In the genomic region with DNA sequence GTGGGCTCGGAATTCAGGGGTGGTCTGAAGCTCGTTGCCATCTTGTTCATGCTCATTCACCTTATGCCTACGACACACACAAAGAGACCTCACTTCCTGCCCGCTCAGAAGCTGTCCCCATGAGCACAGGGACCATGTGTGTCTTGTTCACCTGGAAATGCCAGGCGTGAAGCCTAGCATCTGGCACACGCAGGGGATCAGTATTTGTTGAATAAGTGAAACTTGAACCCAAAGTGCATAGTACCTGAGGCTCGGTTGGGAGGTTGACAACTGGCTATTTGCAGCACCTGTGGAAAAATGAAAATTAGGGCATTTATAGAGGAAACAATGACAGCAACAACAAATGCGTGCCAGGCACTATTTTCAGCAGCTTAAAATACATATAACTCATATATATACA, we compare ENCODE assay signal across 42 cellular contexts. TPM values are rescaled to one million over a fixed set of nuclear protein-coding genes. Genes with fewer than 3 reads are reported as not detected.
"Had no signal": no experiment of that assay in that cellular context is flagged by ENCODE, and none has a peak within 500 bp of the region (broad histone marks: within the 10 kb centered on the region; RNA-seq: fewer than 3 reads in every experiment).

No MANE protein-coding gene starts in this region.

- H3K4me3 Mint-ChIP-seq: activated naive CD4-positive, alpha-beta T cell treated with anti-CD3 and anti-CD28 coated beads for 36 hours; activated naive CD4-positive, alpha-beta T cell treated with anti-CD3 and anti-CD28 coated beads, Interleukin-2, amount 10 ng/mL, durations not matched to agents 7 days and 5 days; activated naive CD4-positive, alpha-beta T cell treated with anti-CD3 and anti-CD28 coated beads, Interleukin-2, amount 50 U/mL, for 24 hours; activated naive CD8-positive, alpha-beta T cell; activated naive CD8-positive, alpha-beta T cell treated with anti-CD3 and anti-CD28 coated beads for 36 hours; activated naive CD8-positive, alpha-beta T cell treated with anti-CD3 and anti-CD28 coated beads, Interleukin-2, amount 10 ng/mL, durations not matched to agents 7 days and 5 days; activated naive CD8-positive, alpha-beta T cell treated with anti-CD3 and anti-CD28 coated beads, Interleukin-2, amount 50 U/mL, for 24 hours; activated T-cell treated with anti-CD3 and anti-CD28 coated beads, Interleukin-2, amount 50 U/mL, for 24 hours; activated T-cell treated with anti-CD3 and anti-CD28 coated beads, Interleukin-2, amount 50 U/mL, for 72 hours; activated T-helper 1 cell treated with anti-CD3 and anti-CD28 coated beads, Interleukin-12 subunit alpha, Interleukin-12 subunit beta, Interleukin-2, Interleukin-4 antibody, amounts not matched to agents 30 ng/mL and 10 ng/mL and 1 ng/mL, durations not matched to agents 14 hours and 24 hours and 36 hours; activated T-helper 17 cell treated with anti-CD3 and anti-CD28 coated beads, Interleukin-2, amount 50 U/mL, for 72 hours; central memory CD8-positive, alpha-beta T cell had no signal

- H3K27me3 Mint-ChIP-seq: activated naive CD4-positive, alpha-beta T cell treated with anti-CD3 and anti-CD28 coated beads, Interleukin-2, amount 10 ng/mL, durations not matched to agents 7 days and 5 days; activated naive CD4-positive, alpha-beta T cell treated with anti-CD3 and anti-CD28 coated beads, Interleukin-2, amount 50 U/mL, for 24 hours; activated naive CD8-positive, alpha-beta T cell; activated naive CD8-positive, alpha-beta T cell treated with anti-CD3 and anti-CD28 coated beads for 36 hours; activated naive CD8-positive, alpha-beta T cell treated with anti-CD3 and anti-CD28 coated beads, Interleukin-2, amount 10 ng/mL, durations not matched to agents 7 days and 5 days; activated naive CD8-positive, alpha-beta T cell treated with anti-CD3 and anti-CD28 coated beads, Interleukin-2, amount 50 U/mL, for 24 hours; activated T-cell treated with anti-CD3 and anti-CD28 coated beads, Interleukin-2, amount 50 U/mL, for 24 hours; activated T-helper 17 cell treated with anti-CD3 and anti-CD28 coated beads, Interleukin-2, amount 50 U/mL, for 72 hours; brain; central memory CD8-positive, alpha-beta T cell had no signal

- H3K9me3 Mint-ChIP-seq: activated naive CD4-positive, alpha-beta T cell treated with anti-CD3 and anti-CD28 coated beads for 36 hours; activated naive CD4-positive, alpha-beta T cell treated with anti-CD3 and anti-CD28 coated beads, Interleukin-2, amount 10 ng/mL, durations not matched to agents 7 days and 5 days; activated naive CD4-positive, alpha-beta T cell treated with anti-CD3 and anti-CD28 coated beads, Interleukin-2, amount 50 U/mL, for 24 hours; activated naive CD4-positive, alpha-beta T cell treated with anti-CD3 and anti-CD28 coated beads, Interleukin-2, amount 50 U/mL, for 72 hours; activated naive CD8-positive, alpha-beta T cell treated with anti-CD3 and anti-CD28 coated beads for 36 hours; activated naive CD8-positive, alpha-beta T cell treated with anti-CD3 and anti-CD28 coated beads, Interleukin-2, amount 10 ng/mL, durations not matched to agents 7 days and 5 days; activated naive CD8-positive, alpha-beta T cell treated with anti-CD3 and anti-CD28 coated beads, Interleukin-2, amount 50 U/mL, for 24 hours; activated T-cell treated with anti-CD3 and anti-CD28 coated beads, Interleukin-2, amount 50 U/mL, for 24 hours; activated T-cell treated with anti-CD3 and anti-CD28 coated beads, Interleukin-2, amount 50 U/mL, for 4 hours; activated T-cell treated with anti-CD3 and anti-CD28 coated beads, Interleukin-2, amount 50 U/mL, for 72 hours; activated T-helper 1 cell treated with anti-CD3 and anti-CD28 coated beads, Interleukin-12 subunit alpha, Interleukin-12 subunit beta, Interleukin-2, Interleukin-4 antibody, amounts not matched to agents 30 ng/mL and 10 ng/mL and 1 ng/mL, durations not matched to agents 14 hours and 24 hours and 36 hours; activated T-helper 17 cell treated with anti-CD3 and anti-CD28 coated beads, Interleukin-2, amount 50 U/mL, for 72 hours; activated T-helper 2 cell treated with anti-CD3 and anti-CD28 coated beads, Interferon-gamma antibody, Interleukin-2, Interleukin-4, amounts not matched to agents 10 μg/mL and 5 μg/mL and 100 μg/mL, durations not matched to agents 14 hours and 24 hours and 36 hours; brain; central memory CD8-positive, alpha-beta T cell had no signal

- ATAC-seq: activated naive CD4-positive, alpha-beta T cell treated with anti-CD3 and anti-CD28 coated beads, Interleukin-2, amount 50 U/mL, for 72 hours; activated naive CD8-positive, alpha-beta T cell treated with anti-CD3 and anti-CD28 coated beads, Interleukin-2, amount 50 U/mL, for 24 hours; activated T-cell treated with anti-CD3 and anti-CD28 coated beads, Interleukin-2, amount 50 U/mL, for 4 hours; activated T-cell treated with anti-CD3 and anti-CD28 coated beads, Interleukin-2, amount 50 U/mL, for 72 hours; activated T-helper 17 cell treated with anti-CD3 and anti-CD28 coated beads, Interleukin-2, amount 50 U/mL, for 72 hours; body of pancreas had no signal

- H3K27ac Mint-ChIP-seq: activated naive CD4-positive, alpha-beta T cell treated with anti-CD3 and anti-CD28 coated beads for 36 hours; activated naive CD4-positive, alpha-beta T cell treated with anti-CD3 and anti-CD28 coated beads, Interleukin-2, amount 10 ng/mL, durations not matched to agents 7 days and 5 days; activated naive CD4-positive, alpha-beta T cell treated with anti-CD3 and anti-CD28 coated beads, Interleukin-2, amount 50 U/mL, for 24 hours; activated naive CD4-positive, alpha-beta T cell treated with anti-CD3 and anti-CD28 coated beads, Interleukin-2, amount 50 U/mL, for 72 hours; activated naive CD8-positive, alpha-beta T cell; activated naive CD8-positive, alpha-beta T cell treated with anti-CD3 and anti-CD28 coated beads for 36 hours; activated naive CD8-positive, alpha-beta T cell treated with anti-CD3 and anti-CD28 coated beads, Interleukin-2, amount 10 ng/mL, durations not matched to agents 7 days and 5 days; activated naive CD8-positive, alpha-beta T cell treated with anti-CD3 and anti-CD28 coated beads, Interleukin-2, amount 50 U/mL, for 24 hours; activated T-cell treated with anti-CD3 and anti-CD28 coated beads, Interleukin-2, amount 50 U/mL, for 24 hours; activated T-cell treated with anti-CD3 and anti-CD28 coated beads, Interleukin-2, amount 50 U/mL, for 72 hours; activated T-helper 1 cell treated with anti-CD3 and anti-CD28 coated beads, Interleukin-12 subunit alpha, Interleukin-12 subunit beta, Interleukin-2, Interleukin-4 antibody, amounts not matched to agents 30 ng/mL and 10 ng/mL and 1 ng/mL, durations not matched to agents 14 hours and 24 hours and 36 hours; activated T-helper 2 cell treated with anti-CD3 and anti-CD28 coated beads, Interferon-gamma antibody, Interleukin-2, Interleukin-4, amounts not matched to agents 10 μg/mL and 5 μg/mL and 100 μg/mL, durations not matched to agents 14 hours and 24 hours and 36 hours; brain had no signal

- DNase-seq: activated effector memory CD4-positive, alpha-beta T cell treated with anti-CD3 and anti-CD28 coated beads, Interleukin-2, amount 50 U/mL, for 16 hours; activated effector memory CD4-positive, alpha-beta T cell treated with Interleukin-2 at 50 U/mL for 16 hours; activated gamma-delta T cell; activated gamma-delta T cell treated with Interleukin-2 at 50 U/mL for 16 hours; activated naive CD4-positive, alpha-beta T cell; activated naive CD4-positive, alpha-beta T cell treated with anti-CD3 and anti-CD28 coated beads for 36 hours; activated naive CD4-positive, alpha-beta T cell treated with anti-CD3 and anti-CD28 coated beads, Interleukin-2, amount 10 ng/mL, durations not matched to agents 7 days and 5 days; activated naive CD4-positive, alpha-beta T cell treated with anti-CD3 and anti-CD28 coated beads, Interleukin-2, amount 50 U/mL, for 16 hours; activated naive CD4-positive, alpha-beta T cell treated with Interleukin-2 at 50 U/mL for 16 hours; activated naive CD8-positive, alpha-beta T cell treated with anti-CD3 and anti-CD28 coated beads for 36 hours; activated naive CD8-positive, alpha-beta T cell treated with anti-CD3 and anti-CD28 coated beads, Interleukin-2, amount 10 ng/mL, durations not matched to agents 7 days and 5 days; activated naive CD8-positive, alpha-beta T cell treated with anti-CD3 and anti-CD28 coated beads, Interleukin-2, amount 50 U/mL, for 24 hours; activated T-cell treated with anti-CD3 and anti-CD28 coated beads, Interleukin-2, amount 50 U/mL, for 1 hour; activated T-cell treated with anti-CD3 and anti-CD28 coated beads, Interleukin-2, amount 50 U/mL, for 24 hours; activated T-cell treated with anti-CD3 and anti-CD28 coated beads, Interleukin-2, amount 50 U/mL, for 4 hours; activated T-cell treated with anti-CD3 and anti-CD28 coated beads, Interleukin-2, amount 50 U/mL, for 48 hours; activated T-cell treated with anti-CD3 and anti-CD28 coated beads, Interleukin-2, amount 50 U/mL, for 72 hours; adrenal gland; amniotic stem cell; amygdala; anterior cingulate cortex; aorta; body of pancreas; brain microvascular endothelial cell; caudate nucleus; central memory CD4-positive, alpha-beta T cell; cerebellar nuclear complex had no signal

RNA-seq across cellular contexts. Expression of a gene that starts 28.2 kb away (rescaled TPM):
- total RNA-seq: ascending aorta, cardiac muscle cell, chondrocyte had no signal

RNA-seq across cellular contexts. Expression of a gene that starts 32.5 kb away (rescaled TPM):
- total RNA-seq: activated naive CD4-positive, alpha-beta T cell treated with anti-CD3 and anti-CD28 coated beads for 36 hours; activated naive CD4-positive, alpha-beta T cell treated with anti-CD3 and anti-CD28 coated beads, Interleukin-2, amount 50 U/mL, for 72 hours; activated naive CD8-positive, alpha-beta T cell treated with anti-CD3 and anti-CD28 coated beads for 36 hours; activated naive CD8-positive, alpha-beta T cell treated with anti-CD3 and anti-CD28 coated beads, Interleukin-2, amount 10 ng/mL, durations not matched to agents 7 days and 5 days; activated T-cell treated with anti-CD3 and anti-CD28 coated beads, Interleukin-2, amount 50 U/mL, for 4 hours; activated T-cell treated with anti-CD3 and anti-CD28 coated beads, Interleukin-2, amount 50 U/mL, for 72 hours; activated T-helper 1 cell treated with anti-CD3 and anti-CD28 coated beads, Interleukin-12 subunit alpha, Interleukin-12 subunit beta, Interleukin-2, Interleukin-4 antibody, amounts not matched to agents 30 ng/mL and 10 ng/mL and 1 ng/mL, durations not matched to agents 14 hours and 24 hours and 36 hours; activated T-helper 17 cell treated with anti-CD3 and anti-CD28 coated beads, Interleukin-2, amount 50 U/mL, for 72 hours; activated T-helper 2 cell treated with anti-CD3 and anti-CD28 coated beads, Interferon-gamma antibody, Interleukin-2, Interleukin-4, amounts not matched to agents 10 μg/mL and 5 μg/mL and 100 μg/mL, durations not matched to agents 14 hours and 24 hours and 36 hours; aorta; ascending aorta; astrocyte; bronchial epithelial cell; cardiac muscle cell; cardiac septum; cerebellum; chondrocyte had no signal
